19 cellular contexts compared by ENCODE assay signal in the genomic region with DNA sequence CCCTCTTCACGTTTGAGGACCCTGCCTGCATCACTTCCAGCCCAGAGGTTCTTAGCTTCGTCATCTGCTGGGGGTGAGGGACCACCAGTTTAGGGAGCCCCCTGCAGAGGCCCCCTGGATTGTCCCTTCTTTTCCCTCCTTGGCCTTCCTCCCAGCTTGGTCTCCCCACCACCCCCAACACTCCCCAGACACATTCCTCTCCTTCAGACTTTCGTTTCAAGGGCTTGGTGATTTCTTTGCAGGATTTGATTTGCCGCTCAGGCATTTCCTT.
A peak's percentile ranks its signal among the peaks of the same experiment; 100 is the strongest.
DNase-seq lines count a peak whose midpoint lies in the region; ATAC-seq and TF ChIP-seq lines count a peak whose summit lies in the region.
"Had no signal": no experiment of that assay in that cellular context is flagged by ENCODE, and none has a peak within 500 bp of the region (broad histone marks: within the 10 kb centered on the region; RNA-seq: fewer than 3 reads in every experiment).

No MANE protein-coding gene starts in this region.

- no peaks in the 10 kb centered on the region for H3K36me3 Mint-ChIP-seq in glutamatergic neuron (ENCODE audit: unreplicated experiment)
- H3K36me3 Mint-ChIP-seq in type B pancreatic cell, result no peaks in the 10 kb centered on the region
- H3K36me3 Mint-ChIP-seq: stimulated activated naive B cell treated with anti-CD40 and anti-IgM and Interleukin-4, amounts not matched to agents 10 μg/mL and 1 μg/mL and 100 μg/mL, for 72 hours had no signal

- no peak for TF ChIP-seq CTCF in RWPE1 (conservative IDR thresholded peaks at IDR 0.05; ENCODE audit: low read depth)
- no peak for TF ChIP-seq CTCF in glutamatergic neuron (IDR thresholded peaks at IDR 0.05; ENCODE audit: partially characterized antibody, unreplicated experiment)
- TF ChIP-seq CTCF in type B pancreatic cell (conservative IDR thresholded peaks at IDR 0.05), result no peak

- no peaks in the 10 kb centered on the region for H3K9me3 ChIP-seq in ES-I3 (ENCODE audit: control insufficient read depth, insufficient read depth, low read length)
- H3K9me3 ChIP-seq: heart left ventricle, lower lobe of right lung, pancreas, sigmoid colon had no signal

- H3K9ac ChIP-seq in ES-I3 (ENCODE audit: low read depth, low read length), result peak overlapping the region; percentile 19; the same call in 1 of the 2 replicates

- H3K27ac Mint-ChIP-seq in glutamatergic neuron (ENCODE audit: unreplicated experiment), result peak overlapping the region; percentile 70
- peak overlapping the region; percentile 57 for H3K27ac Mint-ChIP-seq in type B pancreatic cell
- H3K27ac Mint-ChIP-seq: activated naive CD4-positive, alpha-beta T cell treated with anti-CD3 and anti-CD28 coated beads for 36 hours; stimulated activated naive B cell treated with anti-CD40 and anti-IgM and Interleukin-4, amounts not matched to agents 10 μg/mL and 1 μg/mL and 100 μg/mL, for 72 hours had no signal

- no peak overlapping the region for H3K4me3 Mint-ChIP-seq in glutamatergic neuron (ENCODE audit: unreplicated experiment)
- peak overlapping the region; percentile 37 for H3K4me3 Mint-ChIP-seq in type B pancreatic cell
- H3K4me3 Mint-ChIP-seq: activated naive CD4-positive, alpha-beta T cell treated with anti-CD3 and anti-CD28 coated beads for 36 hours; stimulated activated naive B cell treated with anti-CD40 and anti-IgM and Interleukin-4, amounts not matched to agents 10 μg/mL and 1 μg/mL and 100 μg/mL, for 72 hours had no signal

- CTCF ChIA-PET in RWPE1 (lab: Yijun Ruan, JAX), result no interaction called here

- H3K27me3 Mint-ChIP-seq in glutamatergic neuron (ENCODE audit: unreplicated experiment) (peaks cover 10% of the 10 kb centered on the region), type B pancreatic cell (peaks cover 4% of the 10 kb centered on the region)

- H3K4me1 Mint-ChIP-seq in glutamatergic neuron (ENCODE audit: low read depth, unreplicated experiment) (peaks cover 6% of the 10 kb centered on the region), type B pancreatic cell (ENCODE audit: unreplicated experiment) (peaks cover 24% of the 10 kb centered on the region)

- no peaks in the 10 kb centered on the region for H3K27me3 ChIP-seq in H7 (ENCODE audit: control insufficient read depth, insufficient read depth, low read length)
- H3K27me3 ChIP-seq: heart left ventricle, pancreas, sigmoid colon had no signal

- H3K9me3 Mint-ChIP-seq in glutamatergic neuron (ENCODE audit: unreplicated experiment) (peaks cover 3% of the 10 kb centered on the region), type B pancreatic cell (no peaks in the 10 kb centered on the region)
- H3K9me3 Mint-ChIP-seq: activated naive CD4-positive, alpha-beta T cell treated with anti-CD3 and anti-CD28 coated beads for 36 hours; stimulated activated naive B cell treated with anti-CD40 and anti-IgM and Interleukin-4, amounts not matched to agents 10 μg/mL and 1 μg/mL and 100 μg/mL, for 72 hours had no signal

- POLR2A ChIA-PET in RWPE1 (lab: Yijun Ruan, JAX; ENCODE audit: low non-redundant PET), result no interaction called here

- ATAC-seq in GM18520 (IDR thresholded peaks at IDR 0.05; ENCODE audit: unreplicated experiment), result no peak
- ATAC-seq: heart left ventricle; stimulated activated naive B cell treated with anti-CD40 and anti-IgM and Interleukin-4, amounts not matched to agents 10 μg/mL and 1 μg/mL and 100 μg/mL, for 72 hours had no signal

- DNase-seq in RWPE1 (ENCODE audit: low spot score) (no peak), glutamatergic neuron (no peak), type B pancreatic cell (ENCODE audit: extremely low spot score, unreplicated experiment) (no peak), NCI-H1092 treated with DMSO at 0.1 percent for 48 hours (lab: John Stamatoyannopoulos, UW) (no peak), H7 (no peak)
- DNase-seq: activated CD4-positive, alpha-beta T cell treated with anti-CD3 and anti-CD28 coated beads, Interleukin-2, amount 50 U/mL, for 48 hours; activated naive CD4-positive, alpha-beta T cell treated with anti-CD3 and anti-CD28 coated beads for 36 hours; activated T-cell treated with anti-CD3 and anti-CD28 coated beads for 4 hours; anterior cingulate cortex; heart left ventricle; NCI-H1105; sigmoid colon; stimulated activated naive B cell treated with anti-CD40 and anti-IgM and Interleukin-4, amounts not matched to agents 10 μg/mL and 1 μg/mL and 100 μg/mL, for 72 hours; T-helper 2 cell; WERI-Rb-1 had no signal

- no peak overlapping the region for H3K4me3 ChIP-seq in H7 (ENCODE audit: insufficient read depth, low read depth, low read length)
- H3K4me3 ChIP-seq: heart left ventricle, lower lobe of right lung, pancreas, sigmoid colon had no signal

- peak overlapping the region; percentile 64 for H3K27ac ChIP-seq in RWPE1
- H3K27ac ChIP-seq: heart left ventricle, lower lobe of right lung, pancreas, sigmoid colon, WERI-Rb-1 had no signal

- H3K36me3 ChIP-seq in ES-I3 (ENCODE audit: insufficient read depth, low read length) (no peaks in the 10 kb centered on the region), H7 (replicated peaks; ENCODE audit: control insufficient read depth, insufficient read depth, low read length) (no peaks in the 10 kb centered on the region)
- H3K36me3 ChIP-seq: heart left ventricle, lower lobe of right lung, pancreas, sigmoid colon, WERI-Rb-1 had no signal

- H3K4me1 ChIP-seq in ES-I3 (ENCODE audit: insufficient read depth, low read length), result peaks cover 32% of the 10 kb centered on the region
- H3K4me1 ChIP-seq: sigmoid colon had no signal
